In genomic region chr9:35659340-35659739, GRCh38 we compare ENCODE assay signal across 6 cellular contexts. TPM values are rescaled to one million over a fixed set of nuclear protein-coding genes. Genes with fewer than 3 reads are reported as not detected.
A peak's percentile ranks its signal among the peaks of the same experiment; 100 is the strongest.
DNase-seq lines count a peak whose midpoint lies in the region; ATAC-seq and TF ChIP-seq lines count a peak whose summit lies in the region.

No MANE protein-coding gene starts in this region.

- ATAC-seq in omental fat pad (ENCODE audit: low FRiP score), result no peak

- H3K36me3 ChIP-seq in BLaER1, result peaks cover 11% of the 10 kb centered on the region
- H3K36me3 ChIP-seq in iPS-18a (ENCODE audit: control insufficient read depth, low read depth, low read length), result peaks cover 30% of the 10 kb centered on the region
- peaks cover 0 to 4% of the 10 kb centered on the region in 2 donors for H3K36me3 ChIP-seq in thyroid gland

- peak; percentile 58 for DNase-seq in SK-MEL-5 (ENCODE audit: low read depth, low spot score)
- no peak for DNase-seq in superior temporal gyrus (ENCODE audit: extremely low spot score)
- DNase-seq in omental fat pad (ENCODE audit: low spot score), result no peak
- no peak for DNase-seq in thyroid gland

- H3K4me3 ChIP-seq in BLaER1 (peak overlapping the region; percentile 75), iPS-18a (ENCODE audit: low read length) (peak overlapping the region; percentile 95), thyroid gland (replicated peaks in 1 of 3) (no peak overlapping the region)

- intact Hi-C loops in thyroid gland (cut with DNase I), result no loop called here

- H3K27me3 ChIP-seq in BLaER1 (no peaks in the 10 kb centered on the region), iPS-18a (ENCODE audit: control insufficient read depth, insufficient read depth, low read length) (peaks cover 13% of the 10 kb centered on the region), thyroid gland (no peaks in the 10 kb centered on the region)

- peak overlapping the region; percentile 94 for H3K4me2 ChIP-seq in BLaER1

- H3K9ac ChIP-seq in BLaER1, result peak overlapping the region; percentile 92
- H3K9ac ChIP-seq in iPS-18a (ENCODE audit: low read length), result peak overlapping the region; percentile 74

- in situ Hi-C loops in SK-MEL-5 (cut with HindIII; ENCODE audit: low pct_unique_long_range_greater_than_20kb, low sequenced_read_pairs), result no loop called here

- WGBS in thyroid gland, 2 donors, result 50 to 58% methylated on average over 3 of the region's 3 CpGs

- no peaks in the 10 kb centered on the region for H4K20me1 ChIP-seq in BLaER1

- H3K9me3 ChIP-seq in BLaER1, result no peaks in the 10 kb centered on the region
- H3K9me3 ChIP-seq in iPS-18a (ENCODE audit: control insufficient read depth, low read depth, low read length), result no peaks in the 10 kb centered on the region
- no peaks in the 10 kb centered on the region for H3K9me3 ChIP-seq in thyroid gland

- H3K4me1 ChIP-seq in BLaER1 (peaks cover 79% of the 10 kb centered on the region), iPS-18a (ENCODE audit: control insufficient read depth, low read depth, low read length) (peaks cover 14% of the 10 kb centered on the region), thyroid gland (peaks cover 7 to 20% of the 10 kb centered on the region in 2 donors)

- TF ChIP-seq CTCF in omental fat pad (IDR thresholded peaks at IDR 0.05), result no peak
- TF ChIP-seq CTCF in thyroid gland (IDR thresholded peaks at IDR 0.05), result no peak

- peak overlapping the region; percentile 98; the same call in 1 of the 2 replicates for H3K27ac ChIP-seq in BLaER1
- H3K27ac ChIP-seq in iPS-18a (ENCODE audit: low read length), result no peak overlapping the region
- peak overlapping the region in 1 of 3 donors; percentile 100 for H3K27ac ChIP-seq in thyroid gland

- no peak for TF ChIP-seq POLR2A in thyroid gland (IDR thresholded peaks at IDR 0.05)

RNA-seq across cellular contexts. Expression of gene CCDC107, which starts 1.2 kb away (rescaled TPM):
- 11.8 and 20.0 TPM in 2 replicates for total RNA-seq in SK-MEL-5 (2014; rRNA removed; shearing (Covaris generic))
- polyA plus RNA-seq in SK-MEL-5 (2015; cell fraction: cytosol; rRNA removed), result 15.4 and 16.2 TPM in 2 replicates
- polyA plus RNA-seq in SK-MEL-5 (2015; cell fraction: nucleus; rRNA removed), result 19.8 and 19.9 TPM in 2 replicates
- total RNA-seq in omental fat pad, result 100 to 1,000 TPM in 1 of 4 donors, 10 to 100 TPM in 3; 35.8 to 108 (median 52.5) TPM
- 10 to 100 TPM; 21.0 to 40.9 (median 27.9) TPM for total RNA-seq in thyroid gland

RNA-seq across cellular contexts. Expression of gene RMRP, which starts 1.5 kb away (rescaled TPM):
- 21,584 and 34,307 TPM in 2 replicates for total RNA-seq in SK-MEL-5 (2014; rRNA removed; shearing (Covaris generic))
- polyA plus RNA-seq in SK-MEL-5 (2015; cell fraction: cytosol; rRNA removed), result not detected in 2 replicates
- polyA plus RNA-seq in SK-MEL-5 (2015; cell fraction: nucleus; rRNA removed), result not detected in 2 replicates
- total RNA-seq in omental fat pad (1,000 to 10,000 TPM in 3 of 4 donors, 100 to 1,000 TPM in 1; 841 to 3,200 (median 2,180) TPM), thyroid gland (over 10,000 TPM in 1 of 4 donors, 1,000 to 10,000 TPM in 3; 3,539 to 11,174 (median 6,303) TPM)

RNA-seq across cellular contexts. Expression of gene ARHGEF39, which starts 5.7 kb away (rescaled TPM):
- total RNA-seq in SK-MEL-5 (2014; rRNA removed; shearing (Covaris generic)), result 4.8 and 5.9 TPM in 2 replicates
- 13.2 and 15.7 TPM in 2 replicates for polyA plus RNA-seq in SK-MEL-5 (2015; cell fraction: cytosol; rRNA removed)
- 84.0 and 113 TPM in 2 replicates for polyA plus RNA-seq in SK-MEL-5 (2015; cell fraction: nucleus; rRNA removed)
- total RNA-seq in omental fat pad (1 to 10 TPM in 1 of 4 donors, under 1 TPM in 2, not detected in 1; 0.36 to 2.8 (median 0.65) TPM), thyroid gland (under 1 TPM in 3 of 4 donors, not detected in 1; 0.27 to 0.45 (median 0.42) TPM)

RNA-seq across cellular contexts. Expression of gene SIT1, which starts 8.6 kb away (rescaled TPM):
- not detected in 2 replicates for total RNA-seq in SK-MEL-5 (2014; rRNA removed; shearing (Covaris generic))
- polyA plus RNA-seq in SK-MEL-5 (2015; cell fraction: cytosol; rRNA removed), result not detected in 2 replicates
- polyA plus RNA-seq in SK-MEL-5 (2015; cell fraction: nucleus; rRNA removed), result not detected in 2 replicates
- total RNA-seq in omental fat pad (1 to 10 TPM in 3 of 4 donors, under 1 TPM in 1; 0.74 to 5.2 (median 1.1) TPM), thyroid gland (1 to 10 TPM in 2 of 4 donors, under 1 TPM in 2; 0.63 to 3.8 (median 0.95) TPM)

RNA-seq across cellular contexts. Expression of gene CA9, which starts 14.4 kb away (rescaled TPM):
- total RNA-seq in SK-MEL-5 (2014; rRNA removed; shearing (Covaris generic)), result 0.29 TPM in 1 of 2 replicates, not detected in the other
- 0.18 and 0.19 TPM in 2 replicates for polyA plus RNA-seq in SK-MEL-5 (2015; cell fraction: cytosol; rRNA removed)
- polyA plus RNA-seq in SK-MEL-5 (2015; cell fraction: nucleus; rRNA removed), result not detected in 2 replicates
- total RNA-seq in omental fat pad, result 10 to 100 TPM in 1 of 4 donors, 1 to 10 TPM in 1, under 1 TPM in 1, not detected in 1; 0.82 to 35.4 (median 2.0) TPM
- total RNA-seq in thyroid gland, result not detected

Comparison
In these comparisons a context has a peak if more than half of its experiments do, and no peak if none do; other contexts are left out.
1. H3K4me3 ChIP-seq: peak in BLaER1 (single experiment) and iPS-18a (single experiment); none in thyroid gland (0 of 3).